Comparison of ENCODE assay signal across 2 cellular contexts in genomic region chr12:104596128-104596799, GRCh38.
TF ChIP-seq lines count a peak whose summit lies in the region.

No MANE protein-coding gene starts in this region.

TF ChIP-seq in HCT116, 20 proteins besides CTCF, POLR2A, EP300 and RAD21 (continued from another document):
- TF ChIP-seq, protein P1, sequence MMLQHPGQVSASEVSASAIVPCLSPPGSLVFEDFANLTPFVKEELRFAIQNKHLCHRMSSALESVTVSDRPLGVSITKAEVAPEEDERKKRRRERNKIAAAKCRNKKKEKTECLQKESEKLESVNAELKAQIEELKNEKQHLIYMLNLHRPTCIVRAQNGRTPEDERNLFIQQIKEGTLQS (IDR thresholded peaks at IDR 0.05): no peak
- TF ChIP-seq POLR2AphosphoS5 (IDR thresholded peaks at IDR 0.05; ENCODE audit: low read depth, low read length) (no peak), ZFX (IDR thresholded peaks at IDR 0.05) (no peak), FOSL1 (IDR thresholded peaks at IDR 0.05; ENCODE audit: low read depth) (no peak), YY1 (IDR thresholded peaks at IDR 0.05; ENCODE audit: extremely low read depth, insufficient replicate concordance, low read depth, low read length) (no peak)
- TF ChIP-seq, protein P2, sequence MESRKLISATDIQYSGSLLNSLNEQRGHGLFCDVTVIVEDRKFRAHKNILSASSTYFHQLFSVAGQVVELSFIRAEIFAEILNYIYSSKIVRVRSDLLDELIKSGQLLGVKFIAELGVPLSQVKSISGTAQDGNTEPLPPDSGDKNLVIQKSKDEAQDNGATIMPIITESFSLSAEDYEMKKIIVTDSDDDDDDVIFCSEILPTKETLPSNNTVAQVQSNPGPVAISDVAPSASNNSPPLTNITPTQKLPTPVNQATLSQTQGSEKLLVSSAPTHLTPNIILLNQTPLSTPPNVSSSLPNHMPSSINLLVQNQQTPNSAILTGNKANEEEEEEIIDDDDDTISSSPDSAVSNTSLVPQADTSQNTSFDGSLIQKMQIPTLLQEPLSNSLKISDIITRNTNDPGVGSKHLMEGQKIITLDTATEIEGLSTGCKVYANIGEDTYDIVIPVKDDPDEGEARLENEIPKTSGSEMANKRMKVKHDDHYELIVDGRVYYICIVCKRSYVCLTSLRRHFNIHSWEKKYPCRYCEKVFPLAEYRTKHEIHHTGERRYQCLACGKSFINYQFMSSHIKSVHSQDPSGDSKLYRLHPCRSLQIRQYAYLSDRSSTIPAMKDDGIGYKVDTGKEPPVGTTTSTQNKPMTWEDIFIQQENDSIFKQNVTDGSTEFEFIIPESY (IDR thresholded peaks at IDR 0.05; ENCODE audit: extremely low read depth, insufficient replicate concordance, low read length): no peak
- TF ChIP-seq, protein P3, sequence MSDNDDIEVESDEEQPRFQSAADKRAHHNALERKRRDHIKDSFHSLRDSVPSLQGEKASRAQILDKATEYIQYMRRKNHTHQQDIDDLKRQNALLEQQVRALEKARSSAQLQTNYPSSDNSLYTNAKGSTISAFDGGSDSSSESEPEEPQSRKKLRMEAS (IDR thresholded peaks at IDR 0.05): no peak

TF ChIP-seq in WTC11, 78 proteins besides CTCF, POLR2A, EP300 and RAD21 (continued from another document):
- TF ChIP-seq ZNF532 (CRISPR knock-in tag; IDR thresholded peaks at IDR 0.05; ENCODE audit: borderline replicate concordance) (no peak), TP53 (CRISPR knock-in tag; IDR thresholded peaks at IDR 0.05) (no peak)
